10 cellular contexts compared by ENCODE assay signal in genomic region chr1:216005916-216006315, GRCh38.
DNase-seq lines count a peak whose midpoint lies in the region; ATAC-seq, FAIRE-seq and TF ChIP-seq lines count a peak whose summit lies in the region.
"Had no signal": no experiment of that assay in that cellular context is flagged by ENCODE, and none has a peak within 500 bp of the region (broad histone marks: within the 10 kb centered on the region; RNA-seq: fewer than 3 reads in every experiment).

No MANE protein-coding gene starts in this region.

- H3K4me1 ChIP-seq in pancreas: no peaks in the 10 kb centered on the region

- TF ChIP-seq CTCF in HFFc6 (IDR thresholded peaks at IDR 0.05) (no peak), pancreas (IDR thresholded peaks at IDR 0.05) (no peak)

- no peak for FAIRE-seq in pancreas (lab: Jason Lieb, UNC)

- 78 to 80% methylated on average over 2 of the region's 2 CpGs for WGBS in pancreas, 2 donors

- H3K9me3 Mint-ChIP-seq in HFFc6: no peaks in the 10 kb centered on the region
- H3K9me3 Mint-ChIP-seq in activated naive CD4-positive, alpha-beta T cell treated with anti-CD3 and anti-CD28 coated beads for 36 hours: peaks cover 6% of the 10 kb centered on the region

- no peaks in the 10 kb centered on the region for H3K36me3 ChIP-seq in pancreas
- H3K36me3 ChIP-seq: cardiac muscle cell had no signal

- H3K27me3 ChIP-seq in pancreas: no peaks in the 10 kb centered on the region
- H3K27me3 ChIP-seq: cardiac muscle cell had no signal

- H3K27ac ChIP-seq in pancreas: no peak overlapping the region
- H3K27ac ChIP-seq: cardiac muscle cell had no signal

- H3K27me3 Mint-ChIP-seq in HFFc6 (ENCODE audit: insufficient read depth): peaks cover 2% of the 10 kb centered on the region; the same call in 1 of the 2 replicates
- H3K27me3 Mint-ChIP-seq in activated naive CD4-positive, alpha-beta T cell treated with anti-CD3 and anti-CD28 coated beads for 36 hours (ENCODE audit: low read depth): no peaks in the 10 kb centered on the region

- ATAC-seq in GM18861 (IDR thresholded peaks at IDR 0.05; ENCODE audit: unreplicated experiment) (peak; percentile 100), HG03575 (IDR thresholded peaks at IDR 0.05; ENCODE audit: extremely low read depth, insufficient number of reproducible peaks, low FRiP score, unreplicated experiment) (peak; percentile 100), pancreas (no peak)

- no peaks in the 10 kb centered on the region for H3K9me3 ChIP-seq in pancreas

- H3K27ac Mint-ChIP-seq in HFFc6: no peak overlapping the region
- H3K27ac Mint-ChIP-seq in activated naive CD4-positive, alpha-beta T cell treated with anti-CD3 and anti-CD28 coated beads for 36 hours: no peak overlapping the region

- DNase-seq in HFFc6 (peak; percentile 8), glomerular visceral epithelial cell (ENCODE audit: extremely low spot score) (peak; percentile 39), pancreas (no peak)
- DNase-seq in stimulated activated naive CD4-positive, alpha-beta T cell treated with Interleukin-2 at 50 U/mL for 16 hours (lab: John Stamatoyannopoulos, UW): no peak
- no peak for DNase-seq in stimulated activated CD4-positive, alpha-beta T cell treated with anti-CD3 and anti-CD28 coated beads, Interleukin-1b, Interleukin-23, amount 100 ng/mL, for 48 hours
- no peak for DNase-seq in activated naive CD4-positive, alpha-beta T cell treated with anti-CD3 and anti-CD28 coated beads for 36 hours
- DNase-seq: NCI-H146 had no signal

- H3K36me3 Mint-ChIP-seq in HFFc6 (ENCODE audit: low read depth): 0 out of 2 replicates have a peak, but pooled peaks cover 7% of the 10 kb centered on the region
- H3K36me3 Mint-ChIP-seq in activated naive CD4-positive, alpha-beta T cell treated with anti-CD3 and anti-CD28 coated beads for 36 hours (ENCODE audit: low read depth): no peaks in the 10 kb centered on the region

- H3K4me3 ChIP-seq in pancreas: no peak overlapping the region
- H3K4me3 ChIP-seq: cardiac muscle cell had no signal

- peaks cover under 1% of the 10 kb centered on the region; the same call in 1 of the 2 replicates for H3K4me1 Mint-ChIP-seq in HFFc6 (ENCODE audit: low read depth)
- no peaks in the 10 kb centered on the region for H3K4me1 Mint-ChIP-seq in activated naive CD4-positive, alpha-beta T cell treated with anti-CD3 and anti-CD28 coated beads for 36 hours (ENCODE audit: low read depth)

- CTCF ChIA-PET in activated naive CD4-positive, alpha-beta T cell treated with anti-CD3 and anti-CD28 coated beads for 36 hours (lab: Charles Lee): no interaction called here

- no peak overlapping the region for H3K4me3 Mint-ChIP-seq in HFFc6
- H3K4me3 Mint-ChIP-seq in activated naive CD4-positive, alpha-beta T cell treated with anti-CD3 and anti-CD28 coated beads for 36 hours: no peak overlapping the region

- intact Hi-C loops in activated naive CD4-positive, alpha-beta T cell treated with anti-CD3 and anti-CD28 coated beads for 36 hours (cut with micrococcal nuclease): no loop called here
- intact Hi-C loops in pancreas (cut with DNase I): no loop called here

Comparison
In these comparisons a context has a peak if more than half of its experiments do, and no peak if none do; other contexts are left out.
1. ATAC-seq: peak in GM18861 (single experiment) and HG03575 (single experiment); none in pancreas (0 of 4).
2. DNase-seq: peak in HFFc6 (single experiment) and glomerular visceral epithelial cell (single experiment); none in stimulated activated naive CD4-positive, alpha-beta T cell treated with Interleukin-2 at 50 U/mL for 16 hours (single experiment), stimulated activated CD4-positive, alpha-beta T cell treated with anti-CD3 and anti-CD28 coated beads, Interleukin-1b, Interleukin-23, amount 100 ng/mL, for 48 hours (single experiment), activated naive CD4-positive, alpha-beta T cell treated with anti-CD3 and anti-CD28 coated beads for 36 hours (single experiment) and pancreas (0 of 6).